ENCODE assay signal across 22 cellular contexts in the genomic region with DNA sequence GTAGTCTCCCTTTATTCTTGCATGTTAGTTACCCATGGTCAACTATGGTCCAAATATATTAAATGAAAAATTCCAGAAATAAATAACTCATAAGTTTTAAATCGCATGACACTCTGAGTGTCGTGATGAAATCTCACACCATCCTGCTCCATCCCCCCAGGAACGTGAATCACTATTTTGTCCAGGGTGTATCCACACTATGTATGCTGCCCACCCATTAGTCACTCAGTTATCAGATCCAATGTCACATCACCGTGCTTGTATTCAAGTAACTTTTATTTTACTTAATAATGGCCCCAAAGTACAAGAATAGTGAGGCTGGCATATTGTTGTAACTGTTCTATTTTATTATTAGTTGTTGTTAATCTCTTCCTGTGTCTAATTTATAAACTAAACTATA.
"Had no signal": no experiment of that assay in that cellular context is flagged by ENCODE, and none has a peak within 500 bp of the region (broad histone marks: within the 10 kb centered on the region; RNA-seq: fewer than 3 reads in every experiment).

No MANE protein-coding gene starts in this region.

- H3K36me3 ChIP-seq: esophagus squamous epithelium, heart left ventricle, right atrium auricular region, stomach, thoracic aorta had no signal

- H3K4me1 ChIP-seq: esophagus squamous epithelium had no signal

- H3K4me3 Mint-ChIP-seq: mesothelial cell of epicardium, neural crest cell had no signal

- H3K9me3 ChIP-seq: esophagus squamous epithelium, heart left ventricle, right atrium auricular region, stomach, thoracic aorta had no signal

- H3K27ac ChIP-seq: epithelial cell of prostate, esophagus squamous epithelium, right atrium auricular region, thoracic aorta had no signal

- H3K36me3 Mint-ChIP-seq: mesothelial cell of epicardium, natural killer cell had no signal

- H3K27me3 ChIP-seq: esophagus squamous epithelium, heart left ventricle, right atrium auricular region, stomach had no signal

- H3K27ac Mint-ChIP-seq: mesothelial cell of epicardium had no signal

- FAIRE-seq: endometrium, frontal cortex, islet of Langerhans, small intestine had no signal

- H3K4me3 ChIP-seq: esophagus squamous epithelium, heart left ventricle, right atrium auricular region, stomach, thoracic aorta had no signal

- DNase-seq: effector memory CD4-positive, alpha-beta T cell; esophagus squamous epithelium; heart left ventricle; hippocampal formation; kidney glomerular epithelial cell; mammary epithelial cell; natural killer cell; posterior cingulate gyrus; small intestine; stimulated activated CD4-positive, alpha-beta T cell treated with anti-CD3 and anti-CD28 coated beads, Interleukin-12 subunit alpha, Interleukin-12 subunit beta, amount 100 ng/mL, for 4 hours; stimulated activated naive CD4-positive, alpha-beta T cell; stomach; substantia nigra; trophoblast cell had no signal

- ATAC-seq: heart left ventricle, natural killer cell had no signal

- H3K9me3 Mint-ChIP-seq: mesothelial cell of epicardium, natural killer cell, neural crest cell had no signal
